17 cellular contexts compared by ENCODE assay signal in the genomic region with DNA sequence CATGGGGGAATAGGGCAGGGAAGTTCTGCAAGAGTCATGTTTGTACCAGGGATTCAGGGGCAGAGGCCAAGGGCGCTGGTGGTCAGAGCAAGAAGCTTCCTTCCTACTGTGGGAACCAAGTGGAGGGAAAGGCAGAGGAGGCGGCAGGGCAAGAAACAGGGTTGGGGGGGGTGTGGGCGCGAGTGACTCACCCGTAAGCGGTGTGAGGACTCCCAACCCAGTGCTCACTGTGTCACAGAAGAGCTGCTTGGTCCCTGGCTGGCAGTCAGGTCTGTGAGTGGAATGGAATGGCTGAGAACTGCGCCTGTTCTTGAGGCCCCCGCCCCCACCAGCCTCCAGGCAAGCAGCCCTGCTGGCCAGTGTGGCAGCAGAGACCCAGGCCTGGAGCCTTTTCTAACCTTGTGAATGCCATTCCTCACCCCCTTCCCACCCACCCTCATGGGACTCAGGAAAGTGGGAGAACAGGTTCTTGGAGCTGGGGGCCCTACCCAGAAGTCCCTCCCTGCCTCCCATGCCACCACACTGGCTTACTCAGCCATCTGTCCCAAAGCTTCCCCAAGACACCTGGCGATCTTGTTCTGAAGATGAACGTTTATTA. TPM values are rescaled to one million over a fixed set of nuclear protein-coding genes. Genes with fewer than 3 reads are reported as not detected.
DNase-seq lines count a peak whose midpoint lies in the region; ATAC-seq and TF ChIP-seq lines count a peak whose summit lies in the region.
"Had no signal": no experiment of that assay in that cellular context is flagged by ENCODE, and none has a peak within 500 bp of the region (broad histone marks: within the 10 kb centered on the region; RNA-seq: fewer than 3 reads in every experiment).

No MANE protein-coding gene starts in this region.

- DNase-seq in left ventricle myocardium inferior, result no peak
- no peak for DNase-seq in heart right ventricle
- DNase-seq in NCI-H69 (lab: John Stamatoyannopoulos, UW), result peak; percentile 41
- no peak for DNase-seq in stimulated activated naive CD4-positive, alpha-beta T cell (lab: John Stamatoyannopoulos, UW)
- DNase-seq in NK-92 treated with Interleukin-12 subunit alpha and Interleukin-12 subunit beta, amount 100 ng/mL, for 24 hours (lab: John Stamatoyannopoulos, UW), result no peak
- DNase-seq in activated T-helper 1 cell treated with anti-CD3 and anti-CD28 coated beads, Interleukin-12 subunit alpha, Interleukin-12 subunit beta, Interleukin-2, Interleukin-4 antibody, amounts not matched to agents 30 ng/mL and 10 ng/mL and 1 ng/mL, durations not matched to agents 14 hours and 24 hours and 36 hours (ENCODE audit: low spot score), result no peak
- DNase-seq: activated B cell treated with CpG ODN at 0.5 μM for 24 hours, endodermal cell, hippocampal formation, NCI-H2081 treated with DMSO at 0.1 percent for 48 hours, Right ventricle myocardium superior, T-cell had no signal

- H3K36me3 Mint-ChIP-seq in activated T-helper 1 cell treated with anti-CD3 and anti-CD28 coated beads, Interleukin-12 subunit alpha, Interleukin-12 subunit beta, Interleukin-2, Interleukin-4 antibody, amounts not matched to agents 30 ng/mL and 10 ng/mL and 1 ng/mL, durations not matched to agents 14 hours and 24 hours and 36 hours (ENCODE audit: low read depth), result no peaks in the 10 kb centered on the region
- H3K36me3 Mint-ChIP-seq: T-cell had no signal

- no peaks in the 10 kb centered on the region for H3K36me3 ChIP-seq in left ventricle myocardium inferior
- no peaks in the 10 kb centered on the region for H3K36me3 ChIP-seq in heart right ventricle
- H3K36me3 ChIP-seq: cardiac muscle cell had no signal

- H3K27ac ChIP-seq in left ventricle myocardium inferior (replicated peaks), result peak overlapping the region; percentile 42
- peak overlapping the region in 2 of 10 donors; percentile 25 to 28 for H3K27ac ChIP-seq in heart right ventricle
- H3K27ac ChIP-seq in layer of hippocampus (ENCODE audit: low read depth, low read length), result peak overlapping the region; percentile 57
- H3K27ac ChIP-seq: cardiac muscle cell had no signal

- ATAC-seq in heart right ventricle (no peak), GM21447 (IDR thresholded peaks at IDR 0.05; ENCODE audit: unreplicated experiment) (no peak)
- ATAC-seq: K562, right cardiac atrium, T-cell had no signal

- 79 to 86% methylated on average over 10 of the region's 10 CpGs for WGBS in heart right ventricle, 2 donors

- TF ChIP-seq CTCF in left ventricle myocardium inferior (IDR thresholded peaks at IDR 0.05; ENCODE audit: borderline replicate concordance) (no peak), heart right ventricle (IDR thresholded peaks at IDR 0.05) (no peak)

- no peaks in the 10 kb centered on the region for H3K4me1 Mint-ChIP-seq in activated T-helper 1 cell treated with anti-CD3 and anti-CD28 coated beads, Interleukin-12 subunit alpha, Interleukin-12 subunit beta, Interleukin-2, Interleukin-4 antibody, amounts not matched to agents 30 ng/mL and 10 ng/mL and 1 ng/mL, durations not matched to agents 14 hours and 24 hours and 36 hours (ENCODE audit: low read depth)

- intact Hi-C loops in left ventricle myocardium inferior (cut with micrococcal nuclease) (loop anchor here (10.0 kb wide), 1 partner anchor 68 kb away; no protein-coding TSS in a partner anchor), heart right ventricle (cut with DNase I) (loop anchor here in 5 of 10 donors (5.0 to 10.0 kb wide), 4 partner anchors 36 to 122 kb away; no protein-coding TSS in a partner anchor)
- intact Hi-C loops in activated T-helper 1 cell treated with anti-CD3 and anti-CD28 coated beads, Interleukin-12 subunit alpha, Interleukin-12 subunit beta, Interleukin-2, Interleukin-4 antibody, amounts not matched to agents 30 ng/mL and 10 ng/mL and 1 ng/mL, durations not matched to agents 14 hours and 24 hours and 36 hours (cut with micrococcal nuclease), result loop anchor here (10.0 kb wide), 1 partner anchor 178 kb away; a partner anchor contains a TSS

- no peaks in the 10 kb centered on the region for H3K9me3 ChIP-seq in left ventricle myocardium inferior (replicated peaks)
- no peaks in the 10 kb centered on the region for H3K9me3 ChIP-seq in heart right ventricle

- H3K4me1 ChIP-seq in left ventricle myocardium inferior, result peaks cover 27% of the 10 kb centered on the region
- peaks cover 5 to 29% (median 18%) of the 10 kb centered on the region in 9 donors for H3K4me1 ChIP-seq in heart right ventricle

- H3K27me3 ChIP-seq in left ventricle myocardium inferior (ENCODE audit: low read depth), result peaks cover 53% of the 10 kb centered on the region
- peaks cover 12 to 45% (median 36%) of the 10 kb centered on the region in 7 donors for H3K27me3 ChIP-seq in heart right ventricle
- H3K27me3 ChIP-seq in layer of hippocampus (ENCODE audit: control insufficient read depth, insufficient read depth, low read length), result peaks cover 19% of the 10 kb centered on the region

- H3K9me3 Mint-ChIP-seq in activated T-helper 1 cell treated with anti-CD3 and anti-CD28 coated beads, Interleukin-12 subunit alpha, Interleukin-12 subunit beta, Interleukin-2, Interleukin-4 antibody, amounts not matched to agents 30 ng/mL and 10 ng/mL and 1 ng/mL, durations not matched to agents 14 hours and 24 hours and 36 hours, result no peaks in the 10 kb centered on the region
- H3K9me3 Mint-ChIP-seq: activated B cell treated with CpG ODN at 0.5 μM for 24 hours, endodermal cell, T-cell had no signal

- no peak overlapping the region for H3K4me3 Mint-ChIP-seq in activated T-helper 1 cell treated with anti-CD3 and anti-CD28 coated beads, Interleukin-12 subunit alpha, Interleukin-12 subunit beta, Interleukin-2, Interleukin-4 antibody, amounts not matched to agents 30 ng/mL and 10 ng/mL and 1 ng/mL, durations not matched to agents 14 hours and 24 hours and 36 hours
- H3K4me3 Mint-ChIP-seq: activated B cell treated with CpG ODN at 0.5 μM for 24 hours, endodermal cell, T-cell had no signal

- no peak overlapping the region for H3K27ac Mint-ChIP-seq in activated T-helper 1 cell treated with anti-CD3 and anti-CD28 coated beads, Interleukin-12 subunit alpha, Interleukin-12 subunit beta, Interleukin-2, Interleukin-4 antibody, amounts not matched to agents 30 ng/mL and 10 ng/mL and 1 ng/mL, durations not matched to agents 14 hours and 24 hours and 36 hours
- H3K27ac Mint-ChIP-seq: activated B cell treated with CpG ODN at 0.5 μM for 24 hours, endodermal cell, T-cell had no signal

- H3K4me3 ChIP-seq in left ventricle myocardium inferior (no peak overlapping the region), heart right ventricle (no peak overlapping the region)
- H3K4me3 ChIP-seq: cardiac muscle cell, K562 had no signal

- H3K27me3 Mint-ChIP-seq in activated T-helper 1 cell treated with anti-CD3 and anti-CD28 coated beads, Interleukin-12 subunit alpha, Interleukin-12 subunit beta, Interleukin-2, Interleukin-4 antibody, amounts not matched to agents 30 ng/mL and 10 ng/mL and 1 ng/mL, durations not matched to agents 14 hours and 24 hours and 36 hours (ENCODE audit: insufficient read depth), result peaks cover 24% of the 10 kb centered on the region

RNA-seq across cellular contexts. Expression of a gene that starts 4.7 kb away (rescaled TPM):
- 0.88 TPM for total RNA-seq in left ventricle myocardium inferior
- 1 to 10 TPM in 3 of 10 donors, under 1 TPM in 6, not detected in 1; 0.33 to 2.6 (median 0.70) TPM for total RNA-seq in heart right ventricle
- polyA plus RNA-seq in heart right ventricle, result 1 to 10 TPM in 1 of 2 donors, under 1 TPM in 1; 0.59 to 2.6 TPM
- total RNA-seq in activated T-helper 1 cell treated with anti-CD3 and anti-CD28 coated beads, Interleukin-12 subunit alpha, Interleukin-12 subunit beta, Interleukin-2, Interleukin-4 antibody, amounts not matched to agents 30 ng/mL and 10 ng/mL and 1 ng/mL, durations not matched to agents 14 hours and 24 hours and 36 hours, result not detected in 2 replicates
- total RNA-seq: activated B cell treated with CpG ODN at 0.5 μM for 24 hours had no signal
- polyA plus RNA-seq: K562 had no signal
